In genomic region chr6:147849401-147849800, GRCh38 we compare ENCODE assay signal across 26 cellular contexts.
"Had no signal": no experiment of that assay in that cellular context is flagged by ENCODE, and none has a peak within 500 bp of the region (broad histone marks: within the 10 kb centered on the region; RNA-seq: fewer than 3 reads in every experiment).

No MANE protein-coding gene starts in this region.

- DNase-seq: cortex of kidney; effector CD4-positive, alpha-beta T cell; foreskin keratinocyte; heart left ventricle; hippocampal formation; left cardiac atrium; left lung; mesendoderm; natural killer cell; sigmoid colon; stimulated activated CD4-positive, alpha-beta T cell treated with anti-CD3 and anti-CD28 coated beads, Interleukin-2, amount 100 ng/mL, for 24 hours; stimulated activated CD4-positive, alpha-beta T cell treated with anti-CD3 and anti-CD28 coated beads, Interleukin-4, amount 100 ng/mL, for 24 hours; stimulated activated naive CD4-positive, alpha-beta T cell treated with Interleukin-2 at 50 U/mL for 16 hours; stomach; thyroid gland; trophoblast cell had no signal

- H3K4me1 ChIP-seq: esophagus muscularis mucosa, foreskin keratinocyte, gastroesophageal sphincter, heart left ventricle, left lung, parathyroid adenoma, prostate gland, right atrium auricular region, sigmoid colon, stomach, thyroid gland, vagina had no signal

- H3K79me2 ChIP-seq: parathyroid adenoma had no signal

- H3K36me3 ChIP-seq: esophagus muscularis mucosa, gastroesophageal sphincter, heart left ventricle, left lung, neutrophil, prostate gland, right atrium auricular region, sigmoid colon, stomach, thyroid gland, vagina had no signal

- H3K4me1 Mint-ChIP-seq: natural killer cell; stimulated activated effector memory CD8-positive, alpha-beta T cell treated with anti-CD3 and anti-CD28 coated beads, Interleukin-12 subunit alpha, Interleukin-12 subunit beta, amount 100 ng/mL, for 72 hours had no signal

- ATAC-seq: foreskin keratinocyte; gastroesophageal sphincter; heart left ventricle; left cardiac atrium; left lung; natural killer cell; stimulated activated effector memory CD8-positive, alpha-beta T cell treated with anti-CD3 and anti-CD28 coated beads, Interleukin-12 subunit alpha, Interleukin-12 subunit beta, amount 100 ng/mL, for 72 hours had no signal

- H3K27ac Mint-ChIP-seq: natural killer cell; stimulated activated effector memory CD8-positive, alpha-beta T cell treated with anti-CD3 and anti-CD28 coated beads, Interleukin-12 subunit alpha, Interleukin-12 subunit beta, amount 100 ng/mL, for 72 hours had no signal

- H3K9ac ChIP-seq: parathyroid adenoma had no signal

- H3K27me3 ChIP-seq: esophagus muscularis mucosa, foreskin keratinocyte, gastroesophageal sphincter, heart left ventricle, left lung, neutrophil, right atrium auricular region, sigmoid colon, stomach, thyroid gland, vagina had no signal

- H3K4me3 Mint-ChIP-seq: natural killer cell; neural crest cell; stimulated activated effector memory CD8-positive, alpha-beta T cell treated with anti-CD3 and anti-CD28 coated beads, Interleukin-12 subunit alpha, Interleukin-12 subunit beta, amount 100 ng/mL, for 72 hours had no signal

- H3K27ac ChIP-seq: esophagus muscularis mucosa, foreskin keratinocyte, gastroesophageal sphincter, heart left ventricle, left lung, neutrophil, parathyroid adenoma, prostate gland, right atrium auricular region, sigmoid colon, stomach, thyroid gland, vagina had no signal

- H3K4me3 ChIP-seq: esophagus muscularis mucosa, gastroesophageal sphincter, heart left ventricle, left lung, prostate gland, right atrium auricular region, sigmoid colon, stomach, thyroid gland, vagina had no signal

- H3K36me3 Mint-ChIP-seq: natural killer cell; stimulated activated effector memory CD8-positive, alpha-beta T cell treated with anti-CD3 and anti-CD28 coated beads, Interleukin-12 subunit alpha, Interleukin-12 subunit beta, amount 100 ng/mL, for 72 hours had no signal

- H3K9me3 ChIP-seq: gastroesophageal sphincter, left lung, neutrophil, prostate gland, right atrium auricular region, sigmoid colon, stomach, thyroid gland, vagina had no signal

- H2AFZ ChIP-seq: parathyroid adenoma had no signal

- FAIRE-seq: endothelial cell of umbilical vein had no signal
